ENCODE assay signal across 3 cellular contexts in genomic region chr11:88656315-88656714, GRCh38.
"Had no signal": no experiment of that assay in that cellular context is flagged by ENCODE, and none has a peak within 500 bp of the region (broad histone marks: within the 10 kb centered on the region; RNA-seq: fewer than 3 reads in every experiment).

No MANE protein-coding gene starts in this region.

- H3K4me3 ChIP-seq: GM12878 had no signal

- ATAC-seq: GM12878 had no signal

- DNase-seq: GDM1, GF-D8 had no signal
